In genomic region chr7:141754939-141755338, GRCh38 we compare ENCODE assay signal across 8 cellular contexts. TPM values are rescaled to one million over a fixed set of nuclear protein-coding genes. Genes with fewer than 3 reads are reported as not detected.
DNase-seq lines count a peak whose midpoint lies in the region; ATAC-seq and TF ChIP-seq lines count a peak whose summit lies in the region.

No MANE protein-coding gene starts in this region.

- H3K79me2 ChIP-seq in PC-3 (ENCODE audit: low read length), result no peaks in the 10 kb centered on the region

- ATAC-seq in PC-3, result peak; percentile 49; the same call in 1 of the 2 replicates
- ATAC-seq in left colon, result no peak
- ATAC-seq in HG03139 (IDR thresholded peaks at IDR 0.05; ENCODE audit: unreplicated experiment), result no peak

- peaks cover 55% of the 10 kb centered on the region for H3K36me3 ChIP-seq in PC-3 (ENCODE audit: low read depth, low read length)

- H3K27me3 ChIP-seq in PC-3 (ENCODE audit: low read length), result no peaks in the 10 kb centered on the region

- POLR2A ChIA-PET in PC-3 (lab: Charles Lee; ENCODE audit: unreplicated experiment), result no interaction called here

- peaks cover 13% of the 10 kb centered on the region for H3K9me3 ChIP-seq in PC-3 (ENCODE audit: low read length)

- no peak overlapping the region for H3K4me2 ChIP-seq in PC-3 (ENCODE audit: low read length)

- no peak overlapping the region for H3K27ac ChIP-seq in PC-3 (ENCODE audit: low read length)

- peak; percentile 48 for TF ChIP-seq CTCF in GM12872 (IDR thresholded peaks at IDR 0.05; ENCODE audit: insufficient read depth, low read depth, low read length)
- peak; percentile 59 for TF ChIP-seq CTCF in PC-3 (conservative IDR thresholded peaks at IDR 0.05; ENCODE audit: low read depth, low read length)
- peak; percentile 42 for TF ChIP-seq CTCF in fibroblast of villous mesenchyme (IDR thresholded peaks at IDR 0.05; ENCODE audit: insufficient read depth, low read depth, low read length)

- DNase-seq in AG08395 (ENCODE audit: low spot score), result peak; percentile 24
- DNase-seq in PC-3, result peak; percentile 47
- DNase-seq in fibroblast of villous mesenchyme (ENCODE audit: low read depth), result peak; percentile 9
- no peak for DNase-seq in left colon
- DNase-seq in HuH-7.5 (ENCODE audit: low spot score), result no peak
- no peak for DNase-seq in NCI-H187 (lab: John Stamatoyannopoulos, UW)

- H3K9me2 ChIP-seq in PC-3 (replicated peaks; ENCODE audit: low read length), result no peaks in the 10 kb centered on the region

- CTCF ChIA-PET in PC-3 (lab: Charles Lee), result no interaction called here

- intact Hi-C loops in PC-3 (cut with micrococcal nuclease), result loop anchor here (1.0 to 5.0 kb wide), 2 partner anchors 31 to 103 kb away; no protein-coding TSS in a partner anchor
- intact Hi-C loops in left colon (cut with DNase I, micrococcal nuclease), result no loop called here

- H4K20me1 ChIP-seq in PC-3 (ENCODE audit: low read length), result no peaks in the 10 kb centered on the region

- H3K4me3 ChIP-seq in PC-3 (ENCODE audit: low read length) (no peak overlapping the region), fibroblast of villous mesenchyme (ENCODE audit: low read depth, low read length) (no peak overlapping the region)

- no peak overlapping the region for H3K9ac ChIP-seq in PC-3 (ENCODE audit: low read length)

- no peaks in the 10 kb centered on the region for H3F3A ChIP-seq in PC-3 (ENCODE audit: low read length, unreplicated experiment)

- no peak overlapping the region for H2AFZ ChIP-seq in PC-3 (ENCODE audit: low read length)

- no peaks in the 10 kb centered on the region for H3K4me1 ChIP-seq in PC-3 (ENCODE audit: insufficient read depth, low read length)

- no TSS peak for BruUV-seq in PC-3 (replicated peaks; lab: Mats Ljungman, UMichigan)

RNA-seq across cellular contexts. Expression of gene TAS2R3, which starts 9.0 kb away (rescaled TPM):
- total RNA-seq in PC-3 (2014; rRNA removed), result 0.40 TPM in 1 of 2 replicates, not detected in the other
- total RNA-seq in fibroblast of villous mesenchyme, result 1.3 and 1.7 TPM in 2 replicates
- 1 to 10 TPM; 1.8 to 2.1 TPM for total RNA-seq in left colon

RNA-seq across cellular contexts. Expression of gene SSBP1, which starts 16.8 kb away (rescaled TPM):
- total RNA-seq in PC-3 (2014; rRNA removed) (212 and 269 TPM in 2 replicates), fibroblast of villous mesenchyme (105 and 111 TPM in 2 replicates), left colon (10 to 100 TPM; 65.4 to 79.5 TPM)

RNA-seq across cellular contexts. Expression of gene TAS2R4, which starts 21.5 kb away (rescaled TPM):
- 0.35 TPM in 1 of 2 replicates, not detected in the other for total RNA-seq in PC-3 (2014; rRNA removed)
- total RNA-seq in fibroblast of villous mesenchyme, result 0.86 and 1.3 TPM in 2 replicates
- 1 to 10 TPM; 1.1 to 1.2 TPM for total RNA-seq in left colon

RNA-seq across cellular contexts. Expression of gene TAS2R5, which starts 35.1 kb away (rescaled TPM):
- total RNA-seq in PC-3 (2014; rRNA removed), result 0.26 and 1.4 TPM in 2 replicates
- total RNA-seq in fibroblast of villous mesenchyme, result 0.32 and 0.86 TPM in 2 replicates
- 1 to 10 TPM; 1.0 to 1.8 TPM for total RNA-seq in left colon

RNA-seq across cellular contexts. Expression of gene WEE2, which starts 46.8 kb away (rescaled TPM):
- total RNA-seq in PC-3 (2014; rRNA removed) (not detected in 2 replicates), fibroblast of villous mesenchyme (0.32 TPM in 1 of 2 replicates, not detected in the other), left colon (not detected)

Comparison
In these comparisons a context has a peak if more than half of its experiments do, and no peak if none do; other contexts are left out.
1. DNase-seq: peak in AG08395 (single experiment), PC-3 (single experiment) and fibroblast of villous mesenchyme (single experiment); none in left colon (0 of 2), HuH-7.5 (single experiment) and NCI-H187 (0 of 2).
2. Peak in every context shown above with its lines, with median percentiles within 50 percentile points of each other: CTCF ChIP-seq.